Comparison of ENCODE assay signal across 19 cellular contexts in genomic region chr5:67058998-67059746, GRCh38.
DNase-seq lines count a peak whose midpoint lies in the region; ATAC-seq, FAIRE-seq and TF ChIP-seq lines count a peak whose summit lies in the region.
"Had no signal": no experiment of that assay in that cellular context is flagged by ENCODE, and none has a peak within 500 bp of the region (broad histone marks: within the 10 kb centered on the region; RNA-seq: fewer than 3 reads in every experiment).

No MANE protein-coding gene starts in this region.

- no peaks in the 10 kb centered on the region for H3K27me3 ChIP-seq in H9 (ENCODE audit: insufficient read depth, low read length)
- H3K27me3 ChIP-seq in astrocyte (ENCODE audit: insufficient read depth, low read length), result no peaks in the 10 kb centered on the region
- no peaks in the 10 kb centered on the region for H3K27me3 ChIP-seq in neural progenitor cell
- no peaks in the 10 kb centered on the region for H3K27me3 ChIP-seq in gastrocnemius medialis
- H3K27me3 ChIP-seq in MG63, result no peaks in the 10 kb centered on the region
- H3K27me3 ChIP-seq: sigmoid colon had no signal

- H3K56ac ChIP-seq in H9 (ENCODE audit: insufficient read length, low read depth, low read length), result no peak overlapping the region

- no peak overlapping the region for H3K4ac ChIP-seq in H9 (ENCODE audit: low read depth, low read length)

- no peak overlapping the region for H2BK5ac ChIP-seq in H9 (ENCODE audit: insufficient read length, low read length)

- H2BK20ac ChIP-seq in H9 (ENCODE audit: low read depth, low read length, poor library complexity, severe bottlenecking), result no peak overlapping the region

- H4K5ac ChIP-seq in H9 (ENCODE audit: insufficient read length, low read depth, low read length), result no peak overlapping the region

- H3K4me2 ChIP-seq in H9 (ENCODE audit: insufficient read depth, insufficient read length, low read length), result no peak overlapping the region
- H3K4me2 ChIP-seq in astrocyte (ENCODE audit: low read length), result peak overlapping the region; percentile 73
- H3K4me2 ChIP-seq in neural progenitor cell, result no peak overlapping the region

- no peaks in the 10 kb centered on the region; a peak in 1 of 7 replicates for H3K36me3 Mint-ChIP-seq in H9 (ENCODE audit: insufficient read depth in 1 of 3, low read depth in 3 of 3)
- peaks cover 2% of the 10 kb centered on the region for H3K36me3 Mint-ChIP-seq in astrocyte (ENCODE audit: low read depth, unreplicated experiment)
- H3K36me3 Mint-ChIP-seq in neural progenitor cell, result peaks cover 1% of the 10 kb centered on the region

- in situ Hi-C loops in gastrocnemius medialis (cut with MboI; ENCODE audit: low sequenced_read_pairs in 4 of 4), result no loop called here

- no peaks in the 10 kb centered on the region for H3K23me2 ChIP-seq in H9 (ENCODE audit: insufficient read length, low read depth, low read length, poor library complexity, severe bottlenecking)

- peak overlapping the region; percentile 57 to 77 (median 59); a peak in 4 of 7 replicates for H3K27ac Mint-ChIP-seq in H9
- peak overlapping the region; percentile 87 for H3K27ac Mint-ChIP-seq in astrocyte (ENCODE audit: unreplicated experiment)
- H3K27ac Mint-ChIP-seq in neural progenitor cell, result no peak overlapping the region

- TF ChIP-seq POLR2A in gastrocnemius medialis (IDR thresholded peaks at IDR 0.05), result no peak

- no peak overlapping the region for H3K9ac ChIP-seq in H9 (ENCODE audit: extremely low read depth, insufficient read length, low read length)
- H3K9ac ChIP-seq in astrocyte (ENCODE audit: low read length), result peak overlapping the region; percentile 55
- H3K9ac ChIP-seq in neural progenitor cell, result no peak overlapping the region

- no peak for FAIRE-seq in astrocyte (lab: Jason Lieb, UNC)
- FAIRE-seq in urothelium cell line (lab: Jason Lieb, UNC), result no peak
- FAIRE-seq: colon, HTR-8/SVneo had no signal

- H3K79me2 ChIP-seq in H9 (ENCODE audit: insufficient read depth, low read length) (no peaks in the 10 kb centered on the region), astrocyte (ENCODE audit: insufficient read depth, low read length) (peaks cover 59% of the 10 kb centered on the region), neural progenitor cell (ENCODE audit: low read depth) (no peaks in the 10 kb centered on the region)

- no peaks in the 10 kb centered on the region for H3K79me1 ChIP-seq in H9 (ENCODE audit: insufficient read depth, low read depth, low read length, poor library complexity, severe bottlenecking)

- intact Hi-C loops in left cardiac atrium (cut with DNase I), result no loop called here
- intact Hi-C loops in gastrocnemius medialis (cut with DNase I; ENCODE audit: low total_unique reads), result loop anchor here (2.0 kb wide), 1 partner anchor 18 kb away; no protein-coding TSS in a partner anchor

- no peak overlapping the region for H2AK5ac ChIP-seq in H9 (ENCODE audit: insufficient read length, low read length)

- no peak overlapping the region for H3K27ac ChIP-seq in H9 (ENCODE audit: insufficient read length, low read depth, low read length)
- peak overlapping the region; percentile 68 for H3K27ac ChIP-seq in astrocyte (ENCODE audit: low read depth, low read length)
- no peak overlapping the region for H3K27ac ChIP-seq in neural progenitor cell
- H3K27ac ChIP-seq in gastrocnemius medialis, result peak overlapping the region in 1 of 4 donors; percentile 0
- H3K27ac ChIP-seq: sigmoid colon had no signal

- no peak overlapping the region for H4K91ac ChIP-seq in H9 (ENCODE audit: insufficient read length, low read depth, low read length)

- H3K18ac ChIP-seq in H9 (ENCODE audit: insufficient read length, low read depth, low read length), result no peak overlapping the region

- ATAC-seq in left cardiac atrium, result peak; percentile 57 to 63
- no peak for ATAC-seq in GM18520 (IDR thresholded peaks at IDR 0.05; ENCODE audit: unreplicated experiment)
- ATAC-seq in gastrocnemius medialis, result no peak
- ATAC-seq: activated T-cell treated with anti-CD3 and anti-CD28 coated beads, Interleukin-2, amount 50 U/mL, for 4 hours had no signal

- H3F3A ChIP-seq in neural progenitor cell (ENCODE audit: low read depth), result no peaks in the 10 kb centered on the region

- no peaks in the 10 kb centered on the region for H3K27me3 Mint-ChIP-seq in H9 (ENCODE audit: low read depth)
- no peaks in the 10 kb centered on the region for H3K27me3 Mint-ChIP-seq in astrocyte (ENCODE audit: low read depth, unreplicated experiment)
- no peaks in the 10 kb centered on the region for H3K27me3 Mint-ChIP-seq in neural progenitor cell (ENCODE audit: insufficient read depth, low read depth)

- no peak overlapping the region for H4K8ac ChIP-seq in H9 (replicated peaks; ENCODE audit: insufficient read length, low read depth, low read length)

- H2AFZ ChIP-seq in H9 (ENCODE audit: low read length), result no peak overlapping the region
- H2AFZ ChIP-seq in astrocyte (ENCODE audit: low read depth, low read length), result no peak overlapping the region
- H2AFZ ChIP-seq in neural progenitor cell (replicated peaks), result no peak overlapping the region

- H3K36me3 ChIP-seq in astrocyte (ENCODE audit: insufficient read depth, low read length) (no peaks in the 10 kb centered on the region), neural progenitor cell (no peaks in the 10 kb centered on the region), gastrocnemius medialis (no peaks in the 10 kb centered on the region), MG63 (no peaks in the 10 kb centered on the region)

- H2BK120ac ChIP-seq in H9 (ENCODE audit: low read depth, low read length, poor library complexity, severe bottlenecking), result no peak overlapping the region

- H3K14ac ChIP-seq in H9 (ENCODE audit: insufficient read depth, low read length), result no peak overlapping the region

- H2BK15ac ChIP-seq in H9 (ENCODE audit: low read depth, low read length), result no peak overlapping the region

- DNase-seq in H9 (peak; percentile 71), astrocyte (ENCODE audit: low read depth) (no peak), left cardiac atrium (peak; percentile 30), neural progenitor cell (ENCODE audit: low spot score) (peak; percentile 23), gastrocnemius medialis (no peak), MG63 (no peak), urothelium cell line (ENCODE audit: low spot score) (no peak)
- DNase-seq: activated CD4-positive, alpha-beta T cell treated with anti-CD3 and anti-CD28 coated beads for 4 hours; activated T-cell treated with anti-CD3 and anti-CD28 coated beads, Interleukin-2, amount 50 U/mL, for 4 hours; Calu3; hippocampal formation; NCI-H1092 treated with DMSO at 0.1 percent for 48 hours; NCI-H2227 treated with DMSO at 0.1 percent for 48 hours; SIG-M5; sigmoid colon; stimulated activated naive CD4-positive, alpha-beta T cell had no signal

- no peaks in the 10 kb centered on the region; the same call in 1 of the 2 replicates for H3K4me1 ChIP-seq in H9 (ENCODE audit: insufficient read depth, low read length)
- H3K4me1 ChIP-seq in astrocyte (ENCODE audit: insufficient read depth, low read length), result peaks cover 21% of the 10 kb centered on the region
- peaks cover 6% of the 10 kb centered on the region for H3K4me1 ChIP-seq in neural progenitor cell
- peaks cover 16 to 29% of the 10 kb centered on the region in 2 donors for H3K4me1 ChIP-seq in gastrocnemius medialis

- no peaks in the 10 kb centered on the region for H3K9me3 Mint-ChIP-seq in H9
- no peaks in the 10 kb centered on the region for H3K9me3 Mint-ChIP-seq in astrocyte (ENCODE audit: unreplicated experiment)
- H3K9me3 Mint-ChIP-seq in neural progenitor cell, result no peaks in the 10 kb centered on the region
- H3K9me3 Mint-ChIP-seq: activated T-cell treated with anti-CD3 and anti-CD28 coated beads, Interleukin-2, amount 50 U/mL, for 4 hours had no signal

- H2BK12ac ChIP-seq in H9 (ENCODE audit: insufficient read length, low read depth, low read length), result no peak overlapping the region

- WGBS in H9 (ENCODE audit: extremely low coverage, insufficient read length, low lambda C conversion rate), result no CpG with 5 or more reads among the region's 4 CpGs

- H4K20me1 ChIP-seq in H9 (ENCODE audit: control insufficient read depth, insufficient read depth, insufficient read length) (no peaks in the 10 kb centered on the region), astrocyte (ENCODE audit: insufficient read depth, low read length) (peaks cover 5% of the 10 kb centered on the region), neural progenitor cell (ENCODE audit: low read depth) (no peaks in the 10 kb centered on the region)

- H3K9me3 ChIP-seq in H9 (ENCODE audit: control insufficient read depth, low read depth, low read length) (no peaks in the 10 kb centered on the region), astrocyte (ENCODE audit: insufficient read depth, low read depth, low read length) (no peaks in the 10 kb centered on the region), neural progenitor cell (ENCODE audit: low read depth) (no peaks in the 10 kb centered on the region), gastrocnemius medialis (no peaks in the 10 kb centered on the region), MG63 (no peaks in the 10 kb centered on the region)
- H3K9me3 ChIP-seq: sigmoid colon had no signal

- H3K4me3 Mint-ChIP-seq in H9 (no peak overlapping the region; a peak in 1 of 5 replicates), astrocyte (ENCODE audit: unreplicated experiment) (no peak overlapping the region), neural progenitor cell (no peak overlapping the region)
- H3K4me3 Mint-ChIP-seq: activated T-cell treated with anti-CD3 and anti-CD28 coated beads, Interleukin-2, amount 50 U/mL, for 4 hours had no signal

- TF ChIP-seq CTCF in H9 (conservative IDR thresholded peaks at IDR 0.05), result peak; percentile 14; the same call in 1 of the 3 replicates
- TF ChIP-seq CTCF in astrocyte (IDR thresholded peaks at IDR 0.05; ENCODE audit: insufficient read depth, low read depth, low read length), result no peak
- TF ChIP-seq CTCF in neural progenitor cell (IDR thresholded peaks at IDR 0.05), result no peak
- TF ChIP-seq CTCF in gastrocnemius medialis (IDR thresholded peaks at IDR 0.05 in 4 of 5, conservative IDR thresholded peaks at IDR 0.05 in 1 of 5), result no peak

- H3T11ph ChIP-seq in H9 (ENCODE audit: low read length), result no peak overlapping the region

- no peak overlapping the region for H3K23ac ChIP-seq in H9 (ENCODE audit: insufficient read length, low read depth, low read length)

- H3K4me3 ChIP-seq in astrocyte (ENCODE audit: insufficient read depth, low read depth, low read length) (peak overlapping the region; percentile 18), neural progenitor cell (no peak overlapping the region), gastrocnemius medialis (no peak overlapping the region), MG63 (no peak overlapping the region)
- H3K4me3 ChIP-seq: sigmoid colon had no signal

- H3K4me1 Mint-ChIP-seq in H9 (peaks cover 17 to 20% of the 10 kb centered on the region in 2 experiments), astrocyte (ENCODE audit: low read depth, unreplicated experiment) (peaks cover 17% of the 10 kb centered on the region), neural progenitor cell (peaks cover 15% of the 10 kb centered on the region)

Comparison
In these comparisons a context has a peak if more than half of its experiments do, and no peak if none do; other contexts are left out.
1. DNase-seq: peak in H9 (single experiment), left cardiac atrium (single experiment) and neural progenitor cell (single experiment); none in astrocyte (single experiment), gastrocnemius medialis (0 of 2), MG63 (single experiment) and urothelium cell line (single experiment).
2. ATAC-seq: peak in left cardiac atrium (2 of 2); none in GM18520 (single experiment) and gastrocnemius medialis (0 of 2).